Comparison of ENCODE assay signal across 1 cellular context in the genomic region with DNA sequence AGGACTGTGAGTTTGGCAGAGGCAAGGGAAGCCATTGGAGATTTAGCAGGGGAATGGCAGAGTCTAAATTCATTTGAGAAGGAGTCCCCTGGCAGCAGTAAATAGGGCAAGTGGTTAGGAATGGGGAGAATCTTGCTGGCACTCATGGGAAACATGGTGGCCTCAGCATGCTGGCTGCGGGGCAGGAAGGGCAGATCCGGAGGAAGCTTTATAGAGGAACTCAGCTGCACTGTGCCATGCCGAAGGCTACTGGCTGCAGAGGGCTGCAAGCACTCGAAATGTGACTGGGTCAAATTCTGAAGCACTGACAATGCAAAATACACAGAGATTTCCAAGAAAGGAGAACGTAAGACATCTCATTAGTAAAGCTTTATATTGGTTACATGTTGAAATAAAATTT.
TF ChIP-seq lines count a peak whose summit lies in the region.

No MANE protein-coding gene starts in this region.

TF ChIP-seq in endothelial cell of umbilical vein, 7 proteins besides CTCF, POLR2A, EP300 and RAD21 (continued from another document):
- TF ChIP-seq, protein P1, sequence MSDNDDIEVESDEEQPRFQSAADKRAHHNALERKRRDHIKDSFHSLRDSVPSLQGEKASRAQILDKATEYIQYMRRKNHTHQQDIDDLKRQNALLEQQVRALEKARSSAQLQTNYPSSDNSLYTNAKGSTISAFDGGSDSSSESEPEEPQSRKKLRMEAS (IDR thresholded peaks at IDR 0.05; ENCODE audit: insufficient read depth, insufficient read length): no peak
- TF ChIP-seq FOS (IDR thresholded peaks at IDR 0.05; ENCODE audit: borderline replicate concordance, insufficient read depth, low read length) (no peak), EZH2 (IDR thresholded peaks at IDR 0.05; ENCODE audit: borderline replicate concordance, low read depth, low read length, severe bottlenecking) (no peak), JUN (IDR thresholded peaks at IDR 0.05; ENCODE audit: borderline replicate concordance, insufficient read depth, insufficient read length, low read depth) (no peak), GATA2 (IDR thresholded peaks at IDR 0.05; ENCODE audit: insufficient read depth, insufficient read length, low read depth, low read length) (no peak), POLR2AphosphoS5 (IDR thresholded peaks at IDR 0.05; ENCODE audit: insufficient read depth, low read depth, low read length) (no peak)
